In the genomic region with DNA sequence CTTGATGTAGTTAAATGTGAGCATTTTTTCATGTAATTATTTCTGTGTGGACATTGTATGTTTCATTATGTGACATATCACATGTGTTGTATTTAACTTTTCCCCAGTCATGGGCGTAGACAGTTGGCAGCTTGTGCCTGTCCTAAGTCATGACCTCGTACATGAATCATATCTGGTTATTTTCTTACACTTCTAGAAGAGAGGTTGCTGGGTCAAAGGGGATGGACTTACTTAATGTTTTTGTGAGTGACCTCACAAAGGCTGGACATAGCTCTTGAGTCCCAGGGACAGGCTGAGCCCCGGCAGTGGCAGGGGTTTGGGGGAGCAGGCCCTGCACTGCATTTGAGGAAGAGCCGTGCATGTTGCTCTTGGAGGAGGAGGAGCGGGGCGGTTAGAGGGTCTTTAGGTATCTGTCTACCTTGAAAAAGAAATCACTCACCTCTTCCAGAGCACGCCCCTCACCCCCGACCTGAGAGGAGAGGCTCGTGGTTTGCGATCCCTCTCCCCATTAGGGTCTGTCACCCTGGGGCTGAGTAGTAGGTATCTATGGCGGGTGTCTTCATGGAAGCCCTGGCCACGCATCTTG, we compare ENCODE assay signal across 10 cellular contexts. TPM values are rescaled to one million over a fixed set of nuclear protein-coding genes. Genes with fewer than 3 reads are reported as not detected.
DNase-seq lines count a peak whose midpoint lies in the region; ATAC-seq and TF ChIP-seq lines count a peak whose summit lies in the region.
"Had no signal": no experiment of that assay in that cellular context is flagged by ENCODE, and none has a peak within 500 bp of the region (broad histone marks: within the 10 kb centered on the region; RNA-seq: fewer than 3 reads in every experiment).

No MANE protein-coding gene starts in this region.

- TF ChIP-seq CTCF in HFFc6 (IDR thresholded peaks at IDR 0.05): no peak
- no peak for TF ChIP-seq CTCF in body of pancreas (IDR thresholded peaks at IDR 0.05)
- TF ChIP-seq CTCF in stomach (IDR thresholded peaks at IDR 0.05): no peak

- intact Hi-C loops in body of pancreas (cut with DNase I): no loop called here
- intact Hi-C loops in stomach (cut with DNase I; ENCODE audit: low total_unique reads): no loop called here

- no peak for TF ChIP-seq EP300 in stomach (IDR thresholded peaks at IDR 0.05)

- H3K4me3 ChIP-seq in body of pancreas (no peak overlapping the region), stomach (no peak overlapping the region)

- H3K4me1 Mint-ChIP-seq in HFFc6 (ENCODE audit: low read depth): peaks cover 21% of the 10 kb centered on the region
- H3K4me1 Mint-ChIP-seq: activated CD4-positive, alpha-beta T cell treated with anti-CD3 and anti-CD28 coated beads, Interleukin-2, amount 10 ng/mL, durations not matched to agents 7 days and 5 days had no signal

- H3K4me3 Mint-ChIP-seq in HFFc6: no peak overlapping the region
- H3K4me3 Mint-ChIP-seq: activated CD4-positive, alpha-beta T cell treated with anti-CD3 and anti-CD28 coated beads, Interleukin-2, amount 10 ng/mL, durations not matched to agents 7 days and 5 days had no signal

- ATAC-seq in body of pancreas: peak; percentile 52
- ATAC-seq in GM19452 (IDR thresholded peaks at IDR 0.05; ENCODE audit: unreplicated experiment): no peak

- H3K27ac Mint-ChIP-seq in HFFc6: peak overlapping the region; percentile 73
- H3K27ac Mint-ChIP-seq: activated CD4-positive, alpha-beta T cell treated with anti-CD3 and anti-CD28 coated beads, Interleukin-2, amount 10 ng/mL, durations not matched to agents 7 days and 5 days had no signal

- H3K36me3 ChIP-seq in body of pancreas (replicated peaks in 1 of 2; ENCODE audit: insufficient read depth in 1 of 2, low read depth in 2 of 2) (peaks cover 3 to 16% of the 10 kb centered on the region in 2 donors), stomach (peaks cover 32 to 92% (median 83%) of the 10 kb centered on the region in 4 donors)

- DNase-seq in HFFc6 (peak; percentile 30), body of pancreas (no peak), kidney tubule cell (ENCODE audit: low spot score) (peak; percentile 57), stomach (peak; percentile 40), putamen (ENCODE audit: low spot score) (no peak), NCI-H1417 (lab: John Stamatoyannopoulos, UW) (no peak), DMS79 treated with DMSO at 0.1 percent for 48 hours (lab: John Stamatoyannopoulos, UW) (no peak)
- DNase-seq: activated CD4-positive, alpha-beta T cell treated with anti-CD3 and anti-CD28 coated beads, Interleukin-2, amount 10 ng/mL, durations not matched to agents 7 days and 5 days; NK-92 treated with Interleukin-12 subunit alpha and Interleukin-12 subunit beta, amount 100 ng/mL, for 24 hours had no signal

- 87 to 88% methylated on average over 12 of the region's 12 CpGs for WGBS in body of pancreas, 2 donors
- whole genome bisulfite sequencing in stomach, 5 donors: 84 to 90% (median 89%) methylated on average over 12 of the region's 12 CpGs

- H3K36me3 Mint-ChIP-seq in HFFc6 (ENCODE audit: low read depth): peaks cover 42% of the 10 kb centered on the region

- H3K9me3 Mint-ChIP-seq in HFFc6: no peaks in the 10 kb centered on the region
- H3K9me3 Mint-ChIP-seq: activated CD4-positive, alpha-beta T cell treated with anti-CD3 and anti-CD28 coated beads, Interleukin-2, amount 10 ng/mL, durations not matched to agents 7 days and 5 days had no signal

- H3K27me3 ChIP-seq in body of pancreas (no peaks in the 10 kb centered on the region), stomach (no peaks in the 10 kb centered on the region)

- H3K9me3 ChIP-seq in body of pancreas: no peaks in the 10 kb centered on the region
- H3K9me3 ChIP-seq in stomach: no peaks in the 10 kb centered on the region

- no peaks in the 10 kb centered on the region; the same call in 1 of the 2 replicates for H3K27me3 Mint-ChIP-seq in HFFc6 (ENCODE audit: insufficient read depth)
- H3K27me3 Mint-ChIP-seq: activated CD4-positive, alpha-beta T cell treated with anti-CD3 and anti-CD28 coated beads, Interleukin-2, amount 10 ng/mL, durations not matched to agents 7 days and 5 days had no signal

- H3K27ac ChIP-seq in body of pancreas: no peak overlapping the region
- peak overlapping the region; percentile 36 to 81 (median 66) for H3K27ac ChIP-seq in stomach

- TF ChIP-seq POLR2A in body of pancreas (IDR thresholded peaks at IDR 0.05) (no peak), stomach (IDR thresholded peaks at IDR 0.05) (no peak)

- H3K4me1 ChIP-seq in body of pancreas (peaks cover 7% of the 10 kb centered on the region), stomach (peaks cover 11 to 41% (median 30%) of the 10 kb centered on the region in 4 donors)

RNA-seq across cellular contexts. Expression of a gene that starts 16.4 kb away (rescaled TPM):
- 10 to 100 TPM; 51.2 to 68.6 (median 64.2) TPM for total RNA-seq in HFFc6 (2021; fragmentation: NEBNext Ultra II Directional; extraction: Animal tissue kit (Norgen Biotek cat#: 25700))
- total RNA-seq in body of pancreas (10 to 100 TPM; 30.4 to 32.3 TPM), stomach (10 to 100 TPM; 35.2 to 89.3 (median 67.8) TPM)
- 10 to 100 TPM; 42.2 to 79.7 (median 47.0) TPM for polyA plus RNA-seq in stomach

Comparison
In these comparisons a context has a peak if more than half of its experiments do, and no peak if none do; other contexts are left out.
1. DNase-seq: peak in HFFc6 (single experiment), kidney tubule cell (single experiment) and stomach (single experiment); none in body of pancreas (0 of 4), putamen (single experiment), NCI-H1417 (0 of 3) and DMS79 treated with DMSO at 0.1 percent for 48 hours (single experiment).
2. H3K27ac ChIP-seq: peak in stomach (5 of 5); none in body of pancreas (0 of 4).